1 cellular context compared by ENCODE assay signal in genomic region chr1:27772932-27773731, GRCh38.
TF ChIP-seq lines count a peak whose summit lies in the region.

Gene STX12 (plus strand): TSS chr1:27773219. CDS start chr1:27773308, 89 bp downstream.

TF ChIP-seq in GM12878, 131 proteins besides CTCF, POLR2A, EP300 and RAD21 (continued from another document and continues in another):
- TF ChIP-seq, protein P1, sequence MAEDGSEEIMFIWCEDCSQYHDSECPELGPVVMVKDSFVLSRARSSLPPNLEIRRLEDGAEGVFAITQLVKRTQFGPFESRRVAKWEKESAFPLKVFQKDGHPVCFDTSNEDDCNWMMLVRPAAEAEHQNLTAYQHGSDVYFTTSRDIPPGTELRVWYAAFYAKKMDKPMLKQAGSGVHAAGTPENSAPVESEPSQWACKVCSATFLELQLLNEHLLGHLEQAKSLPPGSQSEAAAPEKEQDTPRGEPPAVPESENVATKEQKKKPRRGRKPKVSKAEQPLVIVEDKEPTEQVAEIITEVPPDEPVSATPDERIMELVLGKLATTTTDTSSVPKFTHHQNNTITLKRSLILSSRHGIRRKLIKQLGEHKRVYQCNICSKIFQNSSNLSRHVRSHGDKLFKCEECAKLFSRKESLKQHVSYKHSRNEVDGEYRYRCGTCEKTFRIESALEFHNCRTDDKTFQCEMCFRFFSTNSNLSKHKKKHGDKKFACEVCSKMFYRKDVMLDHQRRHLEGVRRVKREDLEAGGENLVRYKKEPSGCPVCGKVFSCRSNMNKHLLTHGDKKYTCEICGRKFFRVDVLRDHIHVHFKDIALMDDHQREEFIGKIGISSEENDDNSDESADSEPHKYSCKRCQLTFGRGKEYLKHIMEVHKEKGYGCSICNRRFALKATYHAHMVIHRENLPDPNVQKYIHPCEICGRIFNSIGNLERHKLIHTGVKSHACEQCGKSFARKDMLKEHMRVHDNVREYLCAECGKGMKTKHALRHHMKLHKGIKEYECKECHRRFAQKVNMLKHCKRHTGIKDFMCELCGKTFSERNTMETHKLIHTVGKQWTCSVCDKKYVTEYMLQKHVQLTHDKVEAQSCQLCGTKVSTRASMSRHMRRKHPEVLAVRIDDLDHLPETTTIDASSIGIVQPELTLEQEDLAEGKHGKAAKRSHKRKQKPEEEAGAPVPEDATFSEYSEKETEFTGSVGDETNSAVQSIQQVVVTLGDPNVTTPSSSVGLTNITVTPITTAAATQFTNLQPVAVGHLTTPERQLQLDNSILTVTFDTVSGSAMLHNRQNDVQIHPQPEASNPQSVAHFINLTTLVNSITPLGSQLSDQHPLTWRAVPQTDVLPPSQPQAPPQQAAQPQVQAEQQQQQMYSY (CRISPR knock-in tag; IDR thresholded peaks at IDR 0.05), result peak; percentile 93
- TF ChIP-seq, protein P2, sequence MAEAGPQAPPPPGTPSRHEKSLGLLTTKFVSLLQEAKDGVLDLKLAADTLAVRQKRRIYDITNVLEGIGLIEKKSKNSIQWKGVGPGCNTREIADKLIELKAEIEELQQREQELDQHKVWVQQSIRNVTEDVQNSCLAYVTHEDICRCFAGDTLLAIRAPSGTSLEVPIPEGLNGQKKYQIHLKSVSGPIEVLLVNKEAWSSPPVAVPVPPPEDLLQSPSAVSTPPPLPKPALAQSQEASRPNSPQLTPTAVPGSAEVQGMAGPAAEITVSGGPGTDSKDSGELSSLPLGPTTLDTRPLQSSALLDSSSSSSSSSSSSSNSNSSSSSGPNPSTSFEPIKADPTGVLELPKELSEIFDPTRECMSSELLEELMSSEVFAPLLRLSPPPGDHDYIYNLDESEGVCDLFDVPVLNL (IDR thresholded peaks at IDR 0.05; ENCODE audit: low read depth, low read length), result no peak
- TF ChIP-seq BHLHE40 (IDR thresholded peaks at IDR 0.05; ENCODE audit: borderline replicate concordance in 1 of 2, low read depth in 2 of 2, low read length in 1 of 2) (peak; percentile 83 to 95), LARP7 (IDR thresholded peaks at IDR 0.05) (peak; percentile 53; the same call in 1 of the 2 replicates), ZBTB11 (CRISPR knock-in tag; IDR thresholded peaks at IDR 0.05) (peak; percentile 66), SMAD1 (IDR thresholded peaks at IDR 0.05; ENCODE audit: low read depth, partially characterized antibody) (no peak), CBFB (IDR thresholded peaks at IDR 0.05; ENCODE audit: low read depth) (0 out of 2 replicates have a peak, but pooled peaks have one; percentile 29), SP1 (IDR thresholded peaks at IDR 0.05; ENCODE audit: low read depth, low read length) (peak; percentile 48), ZSCAN29 (IDR thresholded peaks at IDR 0.05) (no peak), ZNF592 (IDR thresholded peaks at IDR 0.05) (no peak), RB1 (IDR thresholded peaks at IDR 0.05; ENCODE audit: borderline replicate concordance) (peak; percentile 35; the same call in 1 of the 2 replicates), IRF4 (IDR thresholded peaks at IDR 0.05; ENCODE audit: low read depth, low read length) (0 out of 2 replicates have a peak, but pooled peaks have one; percentile 7), POLR2AphosphoS2 (IDR thresholded peaks at IDR 0.05; ENCODE audit: low read depth, low read length) (no peak), NRF1 (conservative IDR thresholded peaks at IDR 0.05; ENCODE audit: low read depth, low read length) (peak; percentile 90), MAX (IDR thresholded peaks at IDR 0.05; ENCODE audit: low read depth, low read length) (peak; percentile 20; the same call in 1 of the 2 replicates), MXI1 (IDR thresholded peaks at IDR 0.05; ENCODE audit: low read depth, low read length) (peak; percentile 83), SIN3A (IDR thresholded peaks at IDR 0.05; ENCODE audit: low read depth, low read length) (0 out of 2 replicates have a peak, but pooled peaks have one; percentile 10), CREB1 (IDR thresholded peaks at IDR 0.05; ENCODE audit: low read depth) (peak; percentile 92), IKZF1 (conservative IDR thresholded peaks at IDR 0.05) (peak; percentile 94), EGR1 (IDR thresholded peaks at IDR 0.05; ENCODE audit: borderline replicate concordance in 1 of 2, low read depth in 2 of 2, low read length in 2 of 2) (no peak), MEF2B (IDR thresholded peaks at IDR 0.05; ENCODE audit: partially characterized antibody, poor library complexity, severe bottlenecking) (peak; percentile 8), MTA2 (IDR thresholded peaks at IDR 0.05; ENCODE audit: low read depth) (no peak), SREBF1 (IDR thresholded peaks at IDR 0.05; ENCODE audit: low read length) (no peak), RUNX3 (IDR thresholded peaks at IDR 0.05; ENCODE audit: low read length) (no peak), GABPA (IDR thresholded peaks at IDR 0.05; ENCODE audit: low read depth) (0 out of 2 replicates have a peak, but pooled peaks have one; percentile 4)
- TF ChIP-seq, protein P3, sequence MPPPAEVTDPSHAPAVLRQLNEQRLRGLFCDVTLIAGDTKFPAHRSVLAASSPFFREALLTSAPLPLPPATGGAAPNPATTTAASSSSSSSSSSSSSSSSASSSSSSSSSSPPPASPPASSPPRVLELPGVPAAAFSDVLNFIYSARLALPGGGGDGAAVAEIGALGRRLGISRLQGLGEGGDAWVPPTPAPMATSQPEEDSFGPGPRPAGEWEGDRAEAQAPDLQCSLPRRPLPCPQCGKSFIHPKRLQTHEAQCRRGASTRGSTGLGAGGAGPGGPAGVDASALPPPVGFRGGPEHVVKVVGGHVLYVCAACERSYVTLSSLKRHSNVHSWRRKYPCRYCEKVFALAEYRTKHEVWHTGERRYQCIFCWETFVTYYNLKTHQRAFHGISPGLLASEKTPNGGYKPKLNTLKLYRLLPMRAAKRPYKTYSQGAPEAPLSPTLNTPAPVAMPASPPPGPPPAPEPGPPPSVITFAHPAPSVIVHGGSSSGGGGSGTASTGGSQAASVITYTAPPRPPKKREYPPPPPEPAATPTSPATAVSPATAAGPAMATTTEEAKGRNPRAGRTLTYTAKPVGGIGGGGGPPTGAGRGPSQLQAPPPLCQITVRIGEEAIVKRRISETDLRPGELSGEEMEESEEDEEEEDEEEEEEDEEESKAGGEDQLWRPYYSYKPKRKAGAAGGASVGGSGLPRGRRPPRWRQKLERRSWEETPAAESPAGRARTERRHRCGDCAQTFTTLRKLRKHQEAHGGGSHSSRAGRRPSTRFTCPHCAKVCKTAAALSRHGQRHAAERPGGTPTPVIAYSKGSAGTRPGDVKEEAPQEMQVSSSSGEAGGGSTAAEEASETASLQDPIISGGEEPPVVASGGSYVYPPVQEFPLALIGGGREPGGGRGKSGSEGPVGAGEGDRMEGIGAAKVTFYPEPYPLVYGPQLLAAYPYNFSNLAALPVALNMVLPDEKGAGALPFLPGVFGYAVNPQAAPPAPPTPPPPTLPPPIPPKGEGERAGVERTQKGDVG (CRISPR knock-in tag; IDR thresholded peaks at IDR 0.05), result peak; percentile 89
- TF ChIP-seq, protein P4, sequence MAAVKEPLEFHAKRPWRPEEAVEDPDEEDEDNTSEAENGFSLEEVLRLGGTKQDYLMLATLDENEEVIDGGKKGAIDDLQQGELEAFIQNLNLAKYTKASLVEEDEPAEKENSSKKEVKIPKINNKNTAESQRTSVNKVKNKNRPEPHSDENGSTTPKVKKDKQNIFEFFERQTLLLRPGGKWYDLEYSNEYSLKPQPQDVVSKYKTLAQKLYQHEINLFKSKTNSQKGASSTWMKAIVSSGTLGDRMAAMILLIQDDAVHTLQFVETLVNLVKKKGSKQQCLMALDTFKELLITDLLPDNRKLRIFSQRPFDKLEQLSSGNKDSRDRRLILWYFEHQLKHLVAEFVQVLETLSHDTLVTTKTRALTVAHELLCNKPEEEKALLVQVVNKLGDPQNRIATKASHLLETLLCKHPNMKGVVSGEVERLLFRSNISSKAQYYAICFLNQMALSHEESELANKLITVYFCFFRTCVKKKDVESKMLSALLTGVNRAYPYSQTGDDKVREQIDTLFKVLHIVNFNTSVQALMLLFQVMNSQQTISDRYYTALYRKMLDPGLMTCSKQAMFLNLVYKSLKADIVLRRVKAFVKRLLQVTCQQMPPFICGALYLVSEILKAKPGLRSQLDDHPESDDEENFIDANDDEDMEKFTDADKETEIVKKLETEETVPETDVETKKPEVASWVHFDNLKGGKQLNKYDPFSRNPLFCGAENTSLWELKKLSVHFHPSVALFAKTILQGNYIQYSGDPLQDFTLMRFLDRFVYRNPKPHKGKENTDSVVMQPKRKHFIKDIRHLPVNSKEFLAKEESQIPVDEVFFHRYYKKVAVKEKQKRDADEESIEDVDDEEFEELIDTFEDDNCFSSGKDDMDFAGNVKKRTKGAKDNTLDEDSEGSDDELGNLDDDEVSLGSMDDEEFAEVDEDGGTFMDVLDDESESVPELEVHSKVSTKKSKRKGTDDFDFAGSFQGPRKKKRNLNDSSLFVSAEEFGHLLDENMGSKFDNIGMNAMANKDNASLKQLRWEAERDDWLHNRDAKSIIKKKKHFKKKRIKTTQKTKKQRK (IDR thresholded peaks at IDR 0.05; ENCODE audit: low read depth, low read length), result no peak
- TF ChIP-seq, protein P5, sequence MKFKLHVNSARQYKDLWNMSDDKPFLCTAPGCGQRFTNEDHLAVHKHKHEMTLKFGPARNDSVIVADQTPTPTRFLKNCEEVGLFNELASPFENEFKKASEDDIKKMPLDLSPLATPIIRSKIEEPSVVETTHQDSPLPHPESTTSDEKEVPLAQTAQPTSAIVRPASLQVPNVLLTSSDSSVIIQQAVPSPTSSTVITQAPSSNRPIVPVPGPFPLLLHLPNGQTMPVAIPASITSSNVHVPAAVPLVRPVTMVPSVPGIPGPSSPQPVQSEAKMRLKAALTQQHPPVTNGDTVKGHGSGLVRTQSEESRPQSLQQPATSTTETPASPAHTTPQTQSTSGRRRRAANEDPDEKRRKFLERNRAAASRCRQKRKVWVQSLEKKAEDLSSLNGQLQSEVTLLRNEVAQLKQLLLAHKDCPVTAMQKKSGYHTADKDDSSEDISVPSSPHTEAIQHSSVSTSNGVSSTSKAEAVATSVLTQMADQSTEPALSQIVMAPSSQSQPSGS (IDR thresholded peaks at IDR 0.05; ENCODE audit: low read length), result peak; percentile 92; the same call in 1 of the 2 replicates
- TF ChIP-seq, protein P6, sequence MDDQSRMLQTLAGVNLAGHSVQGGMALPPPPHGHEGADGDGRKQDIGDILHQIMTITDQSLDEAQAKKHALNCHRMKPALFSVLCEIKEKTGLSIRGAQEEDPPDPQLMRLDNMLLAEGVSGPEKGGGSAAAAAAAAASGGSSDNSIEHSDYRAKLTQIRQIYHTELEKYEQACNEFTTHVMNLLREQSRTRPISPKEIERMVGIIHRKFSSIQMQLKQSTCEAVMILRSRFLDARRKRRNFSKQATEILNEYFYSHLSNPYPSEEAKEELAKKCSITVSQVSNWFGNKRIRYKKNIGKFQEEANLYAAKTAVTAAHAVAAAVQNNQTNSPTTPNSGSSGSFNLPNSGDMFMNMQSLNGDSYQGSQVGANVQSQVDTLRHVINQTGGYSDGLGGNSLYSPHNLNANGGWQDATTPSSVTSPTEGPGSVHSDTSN (IDR thresholded peaks at IDR 0.05; ENCODE audit: insufficient replicate concordance, low read depth, low read length), result no peak
- TF ChIP-seq, protein P7, sequence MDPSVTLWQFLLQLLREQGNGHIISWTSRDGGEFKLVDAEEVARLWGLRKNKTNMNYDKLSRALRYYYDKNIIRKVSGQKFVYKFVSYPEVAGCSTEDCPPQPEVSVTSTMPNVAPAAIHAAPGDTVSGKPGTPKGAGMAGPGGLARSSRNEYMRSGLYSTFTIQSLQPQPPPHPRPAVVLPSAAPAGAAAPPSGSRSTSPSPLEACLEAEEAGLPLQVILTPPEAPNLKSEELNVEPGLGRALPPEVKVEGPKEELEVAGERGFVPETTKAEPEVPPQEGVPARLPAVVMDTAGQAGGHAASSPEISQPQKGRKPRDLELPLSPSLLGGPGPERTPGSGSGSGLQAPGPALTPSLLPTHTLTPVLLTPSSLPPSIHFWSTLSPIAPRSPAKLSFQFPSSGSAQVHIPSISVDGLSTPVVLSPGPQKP (IDR thresholded peaks at IDR 0.05; ENCODE audit: low read depth, low read length), result no peak
